13 cellular contexts compared by ENCODE assay signal in the genomic region with DNA sequence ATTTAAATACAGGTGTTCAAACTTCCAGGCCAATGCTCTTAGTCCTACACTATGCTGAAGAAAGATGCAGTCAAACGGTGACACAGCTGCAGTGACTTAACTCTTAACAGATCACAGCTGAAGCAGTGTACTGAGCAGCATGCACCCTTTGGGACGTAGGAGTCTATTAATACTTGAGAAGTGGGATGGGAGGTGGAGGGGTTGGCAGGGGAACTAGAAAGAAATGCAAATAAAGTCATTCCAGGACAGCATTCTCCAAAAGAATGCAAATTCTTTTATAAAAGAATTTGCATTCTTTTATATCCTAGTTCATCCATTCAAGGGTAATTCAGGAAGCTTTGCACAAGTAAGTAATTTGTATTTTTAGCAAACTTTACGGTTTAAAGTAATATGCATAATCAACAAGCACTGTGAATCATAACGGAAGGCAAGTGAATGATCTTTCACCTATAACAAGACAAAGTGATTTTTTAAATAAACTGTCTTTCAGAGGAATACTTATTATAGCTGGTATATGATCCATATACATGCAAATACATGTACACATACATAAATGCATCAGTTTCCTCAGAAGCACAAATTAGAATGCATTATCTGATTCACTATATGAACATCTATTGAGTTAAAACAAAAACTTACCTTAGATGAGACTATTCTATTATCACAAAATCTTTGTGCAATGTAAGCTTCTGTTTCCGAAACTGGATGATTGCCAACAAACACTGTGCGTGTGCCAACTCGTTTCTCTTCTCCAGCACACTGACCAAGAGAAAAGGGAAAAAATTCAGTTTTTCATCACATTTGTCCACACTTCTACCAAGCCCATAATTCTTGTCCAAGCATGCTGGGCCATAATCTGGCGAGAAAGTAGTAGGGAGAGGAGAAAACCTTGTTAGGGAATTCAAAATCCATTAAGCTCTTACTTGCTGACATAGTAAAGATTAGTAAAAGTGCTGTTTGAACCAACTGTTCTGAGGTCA.
DNase-seq lines count a peak whose midpoint lies in the region; ATAC-seq, FAIRE-seq and TF ChIP-seq lines count a peak whose summit lies in the region.
"Had no signal": no experiment of that assay in that cellular context is flagged by ENCODE, and none has a peak within 500 bp of the region (broad histone marks: within the 10 kb centered on the region; RNA-seq: fewer than 3 reads in every experiment).

No MANE protein-coding gene starts in this region.

- no TSS peak for BruUV-seq in endothelial cell of umbilical vein (replicated peaks; lab: Mats Ljungman, UMichigan)

- no peaks in the 10 kb centered on the region for H3K9me3 Mint-ChIP-seq in activated T-helper 17 cell treated with anti-CD3 and anti-CD28 coated beads, Interleukin-2, amount 50 U/mL, for 72 hours
- H3K9me3 Mint-ChIP-seq: activated CD4-positive, alpha-beta T cell treated with anti-CD3 and anti-CD28 coated beads, Interleukin-2, amount 10 ng/mL, durations not matched to agents 24 days and 14 days; natural killer cell had no signal

- POLR2A ChIA-PET in endothelial cell of umbilical vein (lab: Charles Lee): no interaction called here

- peak overlapping the region; percentile 31 for H3K9ac ChIP-seq in endothelial cell of umbilical vein (replicated peaks; ENCODE audit: extremely low read depth, insufficient read depth, low read length)

- no peak for ATAC-seq in activated T-helper 17 cell treated with anti-CD3 and anti-CD28 coated beads, Interleukin-2, amount 50 U/mL, for 72 hours (replicated peaks)
- ATAC-seq: natural killer cell had no signal

- H3K4me3 Mint-ChIP-seq in activated T-helper 17 cell treated with anti-CD3 and anti-CD28 coated beads, Interleukin-2, amount 50 U/mL, for 72 hours: no peak overlapping the region
- H3K4me3 Mint-ChIP-seq: activated CD4-positive, alpha-beta T cell treated with anti-CD3 and anti-CD28 coated beads, Interleukin-2, amount 10 ng/mL, durations not matched to agents 24 days and 14 days; natural killer cell had no signal

- dilution Hi-C loops in endothelial cell of umbilical vein (cut with MboI; ENCODE audit: extremely low pct_ligation_motif_present, low sequenced_read_pairs): no loop called here

- H2AFZ ChIP-seq in endothelial cell of umbilical vein (ENCODE audit: low read depth, low read length): no peak overlapping the region

- no peaks in the 10 kb centered on the region for H3K9me1 ChIP-seq in endothelial cell of umbilical vein (replicated peaks; ENCODE audit: control insufficient read depth, extremely low read depth, insufficient read depth, low read length)

- H3K27me3 ChIP-seq in endothelial cell of umbilical vein (ENCODE audit: control insufficient read depth in 2 of 2, insufficient read depth in 2 of 2, low read length in 2 of 2): no peaks in the 10 kb centered on the region

- peak overlapping the region; percentile 26 for H3K27ac ChIP-seq in endothelial cell of umbilical vein (ENCODE audit: insufficient read depth, low read depth, low read length)
- H3K27ac ChIP-seq: 22Rv1 had no signal

- H3K27me3 Mint-ChIP-seq in activated T-helper 17 cell treated with anti-CD3 and anti-CD28 coated beads, Interleukin-2, amount 50 U/mL, for 72 hours: no peaks in the 10 kb centered on the region
- H3K27me3 Mint-ChIP-seq: activated CD4-positive, alpha-beta T cell treated with anti-CD3 and anti-CD28 coated beads, Interleukin-2, amount 10 ng/mL, durations not matched to agents 24 days and 14 days had no signal

- intact Hi-C loops in endothelial cell of umbilical vein (cut with micrococcal nuclease): loop anchor here (1.0 to 2.0 kb wide), 2 partner anchors 55 to 106 kb away; partner anchors contain the start of gene ATP11C

- FAIRE-seq in endothelial cell of umbilical vein (lab: Jason Lieb, UNC): peak; percentile 76
- FAIRE-seq: GM12891 had no signal

- H3K4me3 ChIP-seq in endothelial cell of umbilical vein (replicated peaks in 1 of 3; ENCODE audit: insufficient read depth in 1 of 3, low read depth in 1 of 3, low read length in 3 of 3) (no peak overlapping the region), retinal pigment epithelial cell (ENCODE audit: low read length) (no peak overlapping the region)

- peak overlapping the region; percentile 79 for H3K4me2 ChIP-seq in endothelial cell of umbilical vein (ENCODE audit: insufficient read depth, low read length)

- no peak overlapping the region for H3K27ac Mint-ChIP-seq in activated T-helper 17 cell treated with anti-CD3 and anti-CD28 coated beads, Interleukin-2, amount 50 U/mL, for 72 hours
- H3K27ac Mint-ChIP-seq: activated CD4-positive, alpha-beta T cell treated with anti-CD3 and anti-CD28 coated beads, Interleukin-2, amount 10 ng/mL, durations not matched to agents 24 days and 14 days; natural killer cell had no signal

- H4K20me1 ChIP-seq in endothelial cell of umbilical vein (replicated peaks; ENCODE audit: control insufficient read depth, extremely low read depth, insufficient read depth, low read length): no peaks in the 10 kb centered on the region

- H3K4me1 Mint-ChIP-seq in activated T-helper 17 cell treated with anti-CD3 and anti-CD28 coated beads, Interleukin-2, amount 50 U/mL, for 72 hours: peaks cover under 1% of the 10 kb centered on the region

- peaks cover 16% of the 10 kb centered on the region for H3K36me3 Mint-ChIP-seq in activated T-helper 17 cell treated with anti-CD3 and anti-CD28 coated beads, Interleukin-2, amount 50 U/mL, for 72 hours (ENCODE audit: low read depth)
- H3K36me3 Mint-ChIP-seq: natural killer cell had no signal

- peaks cover 4% of the 10 kb centered on the region for H3K79me2 ChIP-seq in endothelial cell of umbilical vein (ENCODE audit: control insufficient read depth, insufficient read depth, low read length)

- peaks cover 25% of the 10 kb centered on the region for H3K4me1 ChIP-seq in endothelial cell of umbilical vein (ENCODE audit: control insufficient read depth, extremely low read depth, insufficient read depth, low read length)

- no peak for TF ChIP-seq CTCF in endothelial cell of umbilical vein (IDR thresholded peaks at IDR 0.05; ENCODE audit: extremely low read depth in 1 of 2, insufficient read depth in 1 of 2, low read depth in 1 of 2, low read length in 2 of 2)
- no peak for TF ChIP-seq CTCF in retinal pigment epithelial cell (conservative IDR thresholded peaks at IDR 0.05; ENCODE audit: low read depth, low read length)

- TF ChIP-seq POLR2A in endothelial cell of umbilical vein (IDR thresholded peaks at IDR 0.05; ENCODE audit: low read depth, low read length): no peak

- H3K36me3 ChIP-seq in endothelial cell of umbilical vein (ENCODE audit: control insufficient read depth in 2 of 2, extremely low read depth in 1 of 2, insufficient read depth in 2 of 2, low read length in 2 of 2): no peaks in the 10 kb centered on the region

- DNase-seq in DMS 273 (lab: John Stamatoyannopoulos, UW; ENCODE audit: unreplicated experiment) (peak; percentile 40), DMS 273 treated with DMSO at 0.1 percent for 48 hours (lab: John Stamatoyannopoulos, UW) (no peak), NCI-H526 (lab: John Stamatoyannopoulos, UW) (peak; percentile 73 to 79), endothelial cell of umbilical vein (ENCODE audit: low read depth, low spot score) (peak; percentile 66), retinal pigment epithelial cell (ENCODE audit: low read depth) (peak; percentile 33), NAMALWA (ENCODE audit: low spot score) (no peak)
- DNase-seq in activated CD4-positive, CD25-positive, alpha-beta regulatory T cell treated with anti-CD3 and anti-CD28 coated beads, Interleukin-2, amount 50 U/mL, for 72 hours: no peak
- DNase-seq: activated CD4-positive, alpha-beta T cell treated with anti-CD3 and anti-CD28 coated beads, Interleukin-2, amount 10 ng/mL, durations not matched to agents 24 days and 14 days; natural killer cell; NCI-H1417 had no signal

- H3K9me3 ChIP-seq in endothelial cell of umbilical vein (replicated peaks; ENCODE audit: control insufficient read depth, insufficient read depth, low read length): no peaks in the 10 kb centered on the region

- CTCF ChIA-PET in endothelial cell of umbilical vein (lab: Charles Lee): interaction anchor here (1.4 to 2.1 kb wide), 3 partner anchors 9 to 107 kb away, joined by 3 to 5 read pairs (median 3); partner anchors contain the start of gene ATP11C

TF ChIP-seq in endothelial cell of umbilical vein, 7 proteins besides CTCF, POLR2A, EP300 and RAD21:
- peak; percentile 8 for TF ChIP-seq JUN (IDR thresholded peaks at IDR 0.05; ENCODE audit: borderline replicate concordance, insufficient read depth, insufficient read length, low read depth)
- no peak for TF ChIP-seq MAX (IDR thresholded peaks at IDR 0.05; ENCODE audit: insufficient read depth, insufficient read length)
- TF ChIP-seq GATA2 (IDR thresholded peaks at IDR 0.05; ENCODE audit: insufficient read depth, insufficient read length, low read depth, low read length): peak; percentile 42
- peak; percentile 21 for TF ChIP-seq FOS (IDR thresholded peaks at IDR 0.05; ENCODE audit: borderline replicate concordance, insufficient read depth, low read length)

Comparison
In these comparisons a context has a peak if more than half of its experiments do, and no peak if none do; other contexts are left out.
1. DNase-seq: peak in DMS 273 (single experiment), NCI-H526 (2 of 2), endothelial cell of umbilical vein (single experiment) and retinal pigment epithelial cell (single experiment); none in DMS 273 treated with DMSO at 0.1 percent for 48 hours (single experiment), NAMALWA (single experiment) and activated CD4-positive, CD25-positive, alpha-beta regulatory T cell treated with anti-CD3 and anti-CD28 coated beads, Interleukin-2, amount 50 U/mL, for 72 hours (single experiment).